ENCODE assay signal across 1 cellular context in genomic region chr2:42809131-42809875, GRCh38.
TF ChIP-seq lines count a peak whose summit lies in the region.

No MANE protein-coding gene starts in this region.

TF ChIP-seq in K562, 482 proteins besides CTCF, POLR2A, EP300 and RAD21 (continued from another document and continues in another):
- TF ChIP-seq DEAF1 (CRISPR knock-in tag; IDR thresholded peaks at IDR 0.05) (0 out of 2 replicates have a peak, but pooled peaks have one; percentile 26), NBN (IDR thresholded peaks at IDR 0.05; ENCODE audit: low read depth) (0 out of 2 replicates have a peak, but pooled peaks have one; percentile 38), CREM (IDR thresholded peaks at IDR 0.05; ENCODE audit: low read depth) (0 out of 2 replicates have a peak, but pooled peaks have one; percentile 8), HDAC3 (IDR thresholded peaks at IDR 0.05; ENCODE audit: borderline replicate concordance, partially characterized antibody) (no peak), MYBL2 (IDR thresholded peaks at IDR 0.05; ENCODE audit: low read depth) (no peak), MYBL2 (CRISPR knock-in tag; IDR thresholded peaks at IDR 0.05; ENCODE audit: borderline replicate concordance) (no peak), MYC (IDR thresholded peaks at IDR 0.05; ENCODE audit: low read depth, low read length) (no peak), MYC (CRISPR knock-in tag; IDR thresholded peaks at IDR 0.05; ENCODE audit: borderline replicate concordance, low read depth) (no peak), GABPA (tag; conservative IDR thresholded peaks at IDR 0.05; ENCODE audit: low read depth) (no peak), HMG20B (CRISPR knock-in tag; IDR thresholded peaks at IDR 0.05) (no peak), NKRF (IDR thresholded peaks at IDR 0.05; ENCODE audit: borderline replicate concordance) (no peak), PREB (CRISPR knock-in tag; IDR thresholded peaks at IDR 0.05) (no peak), MEIS2 (IDR thresholded peaks at IDR 0.05; ENCODE audit: partially characterized antibody) (no peak), ZNF639 (CRISPR knock-in tag; conservative IDR thresholded peaks at IDR 0.05 in 1 of 2, IDR thresholded peaks at IDR 0.05 in 1 of 2) (no peak), ZSCAN32 (CRISPR knock-in tag; IDR thresholded peaks at IDR 0.05) (0 out of 2 replicates have a peak, but pooled peaks have one; percentile 11), ZBTB40 (IDR thresholded peaks at IDR 0.05) (peak; percentile 56), ZBTB40 (CRISPR knock-in tag; IDR thresholded peaks at IDR 0.05) (no peak), MLX (CRISPR knock-in tag; conservative IDR thresholded peaks at IDR 0.05) (no peak), BRD9 (IDR thresholded peaks at IDR 0.05; ENCODE audit: low read depth, partially characterized antibody) (peak; percentile 27), VEZF1 (CRISPR knock-in tag; IDR thresholded peaks at IDR 0.05) (no peak), MBD2 (IDR thresholded peaks at IDR 0.05; ENCODE audit: borderline replicate concordance, low read depth) (no peak), KLF1 (tag; IDR thresholded peaks at IDR 0.05) (no peak), ETV6 (IDR thresholded peaks at IDR 0.05; ENCODE audit: borderline replicate concordance in 1 of 2, low read depth in 2 of 2, low read length in 1 of 2) (no peak), ETV6 (CRISPR knock-in tag; IDR thresholded peaks at IDR 0.05; ENCODE audit: borderline replicate concordance) (no peak), RCOR1 (IDR thresholded peaks at IDR 0.05; ENCODE audit: borderline replicate concordance in 1 of 2, low read depth in 2 of 2, low read length in 2 of 2) (no peak), RREB1 (CRISPR knock-in tag; IDR thresholded peaks at IDR 0.05) (no peak)
